In genomic region chr11:105046898-105047579, GRCh38 we compare ENCODE assay signal across 9 cellular contexts. TPM values are rescaled to one million over a fixed set of nuclear protein-coding genes. Genes with fewer than 3 reads are reported as not detected.
DNase-seq lines count a peak whose midpoint lies in the region; ATAC-seq lines count a peak whose summit lies in the region.
"Had no signal": no experiment of that assay in that cellular context is flagged by ENCODE, and none has a peak within 500 bp of the region (broad histone marks: within the 10 kb centered on the region; RNA-seq: fewer than 3 reads in every experiment).

No MANE protein-coding gene starts in this region.

- peak overlapping the region; percentile 85 for H2BK120ac ChIP-seq in mesendoderm (ENCODE audit: low read depth, low read length)

- no peak overlapping the region for H2AK5ac ChIP-seq in mesendoderm (ENCODE audit: low read length)

- H3K9ac ChIP-seq in mesendoderm (ENCODE audit: low read length) = no peak overlapping the region

- H3K56ac ChIP-seq in mesendoderm (ENCODE audit: low read length) = no peak overlapping the region

- H3K4me2 ChIP-seq in mesendoderm (ENCODE audit: low read length) = no peak overlapping the region

- no peak for ATAC-seq in GM18873 (IDR thresholded peaks at IDR 0.05; ENCODE audit: low FRiP score, unreplicated experiment)

- no peaks in the 10 kb centered on the region for H3K79me1 ChIP-seq in mesendoderm (ENCODE audit: low read length)

- H3K23ac ChIP-seq in mesendoderm (ENCODE audit: low read length) = no peak overlapping the region

- no peak overlapping the region for H2BK15ac ChIP-seq in mesendoderm (replicated peaks; ENCODE audit: low read depth)

- no peak overlapping the region for H3K4me3 ChIP-seq in mesendoderm (ENCODE audit: low read length)
- no peak overlapping the region for H3K4me3 ChIP-seq in HAP-1

- H3K4me1 ChIP-seq in mesendoderm (ENCODE audit: control insufficient read depth, low read depth, low read length) (no peaks in the 10 kb centered on the region), HAP-1 (no peaks in the 10 kb centered on the region)

- no peak overlapping the region for H3K27ac ChIP-seq in mesendoderm (ENCODE audit: low read depth, low read length)

- no peak overlapping the region for H4K5ac ChIP-seq in mesendoderm (ENCODE audit: low read length)

- in situ Hi-C loops in HAP-1 (cut with MboI; ENCODE audit: low sequenced_read_pairs) = no loop called here

- no peak overlapping the region for H3K4ac ChIP-seq in mesendoderm (ENCODE audit: low read depth, low read length)

- no peak overlapping the region for H2BK5ac ChIP-seq in mesendoderm (ENCODE audit: low read length)

- no peaks in the 10 kb centered on the region for H3K36me3 ChIP-seq in mesendoderm (ENCODE audit: control insufficient read depth, insufficient read depth, low read length)
- H3K36me3 ChIP-seq in HAP-1 (replicated peaks) = no peaks in the 10 kb centered on the region

- peak overlapping the region; percentile 28 for H3K18ac ChIP-seq in mesendoderm (ENCODE audit: low read length)

- H4K8ac ChIP-seq in mesendoderm (ENCODE audit: low read depth, low read length) = no peak overlapping the region

- DNase-seq in AG08396 (ENCODE audit: low spot score) = peak; percentile 87
- peak; percentile 97 for DNase-seq in LHCN-M2 (ENCODE audit: low read depth)
- peak; percentile 85 to 96 for DNase-seq in dermis microvascular lymphatic vessel endothelial cell (ENCODE audit: low read depth in 2 of 2)
- peak; percentile 65 for DNase-seq in mesendoderm
- no peak for DNase-seq in NCI-H1436 treated with DMSO at 0.1 percent for 48 hours (lab: John Stamatoyannopoulos, UW)
- DNase-seq in HAP-1 (ENCODE audit: low spot score in 2 of 2) = no peak
- no peak for DNase-seq in occipital lobe (lab: John Stamatoyannopoulos, UW)

- H3K27me3 ChIP-seq in mesendoderm (ENCODE audit: insufficient read depth, low read length, poor library complexity) = no peaks in the 10 kb centered on the region
- no peaks in the 10 kb centered on the region for H3K27me3 ChIP-seq in HAP-1 (ENCODE audit: low read depth)

- no peaks in the 10 kb centered on the region for H3K9me3 ChIP-seq in HAP-1

- H3K79me2 ChIP-seq in mesendoderm (ENCODE audit: control insufficient read depth, insufficient read depth, low read length) = no peaks in the 10 kb centered on the region

- no CpG with 5 or more reads among the region's 8 CpGs for WGBS in mesendoderm (ENCODE audit: extremely low coverage, insufficient coverage, low lambda C conversion rate)

RNA-seq across cellular contexts. Expression of gene CARD16, which starts 1.9 kb away (rescaled TPM):
- total RNA-seq in LHCN-M2 (2014; rRNA removed) (not detected in 2 replicates), dermis microvascular lymphatic vessel endothelial cell (53.5 and 65.6 TPM in 2 replicates), occipital lobe (not detected)
- 0.16 TPM for polyA plus RNA-seq in LHCN-M2 (2012)
- polyA plus RNA-seq in mesendoderm (2013, experiment 1 of 2) = not detected
- polyA plus RNA-seq in mesendoderm (2013, experiment 2 of 2) = not detected

RNA-seq across cellular contexts. Expression of gene CASP1, which starts 12.1 kb away (rescaled TPM):
- total RNA-seq in LHCN-M2 (2014; rRNA removed) (4.4 and 6.5 TPM in 2 replicates), dermis microvascular lymphatic vessel endothelial cell (22.7 and 25.4 TPM in 2 replicates), occipital lobe (2.8 TPM)
- 4.4 TPM for polyA plus RNA-seq in LHCN-M2 (2012)
- polyA plus RNA-seq in mesendoderm (2013, experiment 1 of 2) = not detected
- not detected for polyA plus RNA-seq in mesendoderm (2013, experiment 2 of 2)

RNA-seq across cellular contexts. Expression of gene CASP5, which starts 24.1 kb away (rescaled TPM):
- not detected in 2 replicates for total RNA-seq in LHCN-M2 (2014; rRNA removed)
- polyA plus RNA-seq in LHCN-M2 (2012) = not detected
- not detected in 2 replicates for total RNA-seq in dermis microvascular lymphatic vessel endothelial cell
- polyA plus RNA-seq in mesendoderm (2013, experiment 1 of 2) = not detected
- polyA plus RNA-seq in mesendoderm (2013, experiment 2 of 2) = not detected
- 0.47 TPM for total RNA-seq in occipital lobe
- total RNA-seq: activated T-helper 2 cell treated with anti-CD3 and anti-CD28 coated beads, Interferon-gamma antibody, Interleukin-2, Interleukin-4, amounts not matched to agents 10 μg/mL and 5 μg/mL and 100 μg/mL, durations not matched to agents 14 hours and 24 hours and 36 hours had no signal

Comparison
In these comparisons a context has a peak if more than half of its experiments do, and no peak if none do; other contexts are left out.
1. DNase-seq: peak in AG08396 (single experiment), LHCN-M2 (single experiment), dermis microvascular lymphatic vessel endothelial cell (2 of 2) and mesendoderm (single experiment); none in NCI-H1436 treated with DMSO at 0.1 percent for 48 hours (single experiment), HAP-1 (0 of 2) and occipital lobe (single experiment).
2. RNA of gene CARD16, which starts 1.9 kb away (total RNA-seq): 53.5 to 65.6 TPM in dermis microvascular lymphatic vessel endothelial cell; not detected in occipital lobe (single experiment) and not detected in LHCN-M2; every median in the first group is over 10 times any median in the second.